Comparison of ENCODE assay signal across 8 cellular contexts in genomic region chr7:143817873-143818272, GRCh38.
A peak's percentile ranks its signal among the peaks of the same experiment; 100 is the strongest.
DNase-seq lines count a peak whose midpoint lies in the region; ATAC-seq, FAIRE-seq and TF ChIP-seq lines count a peak whose summit lies in the region.
"Not testable (repeated sequence)": the region's sequence is repeated elsewhere in the genome, so short reads cannot be mapped to it uniquely, and the experiment has no call there.

No MANE protein-coding gene starts in this region.

- not testable (repeated sequence) for H3K4me3 ChIP-seq in A549, GM12878

- H3K36me3 Mint-ChIP-seq in naive B cell: not testable (repeated sequence)

- not testable (repeated sequence) for H3K4me2 ChIP-seq in A549; GM12878 (ENCODE audit: control insufficient read depth, insufficient read depth)

- H3K79me2 ChIP-seq in GM12878 (ENCODE audit: control insufficient read depth, insufficient read depth, low read length): not testable (repeated sequence)

- in situ Hi-C loops in GM12878 (cut with MboI): not testable (repeated sequence)

- not testable (repeated sequence) for H3K9ac ChIP-seq in GM12878 (ENCODE audit: control insufficient read depth, insufficient read depth, low read length)

- not testable (repeated sequence) for H2AFZ ChIP-seq in GM12878 (ENCODE audit: control insufficient read depth, low read depth, low read length)

- H3K36me3 ChIP-seq in GM12878 (ENCODE audit: control insufficient read depth in 2 of 2, insufficient read depth in 2 of 2, low read length in 1 of 2): not testable (repeated sequence)

- H3K27me3 ChIP-seq in GM12878 (replicated peaks in 1 of 2; ENCODE audit: control insufficient read depth in 2 of 2, insufficient read depth in 2 of 2, low read length in 1 of 2): not testable (repeated sequence)

- not testable (repeated sequence) for TF ChIP-seq CTCF in A549 (IDR thresholded peaks at IDR 0.05); GM12878 (IDR thresholded peaks at IDR 0.05 in 2 of 3, conservative IDR thresholded peaks at IDR 0.05 in 1 of 3; ENCODE audit: control insufficient read depth in 2 of 3, extremely low read depth in 1 of 3, insufficient read depth in 1 of 3, low read depth in 3 of 3, low read length in 3 of 3)

- not testable (repeated sequence) for H3K4me3 Mint-ChIP-seq in naive B cell

- ATAC-seq in A549 (peak; percentile 92 to 96), GM19043 (IDR thresholded peaks at IDR 0.05; ENCODE audit: low read depth, unreplicated experiment) (peak; percentile 67), GM21528 (IDR thresholded peaks at IDR 0.05; ENCODE audit: low FRiP score, unreplicated experiment) (peak; percentile 67), HG02798 (IDR thresholded peaks at IDR 0.05; ENCODE audit: poor library complexity, unreplicated experiment) (peak; percentile 76), HG03097 (IDR thresholded peaks at IDR 0.05; ENCODE audit: low FRiP score, unreplicated experiment) (peak; percentile 65), HG03558 (IDR thresholded peaks at IDR 0.05; ENCODE audit: extremely low read depth, unreplicated experiment) (peak; percentile 46), GM12878 (peak; percentile 93), naive B cell (ENCODE audit: low read depth in 2 of 2) (peak; percentile 42 to 53)

- CTCF ChIA-PET in A549 (lab: Yijun Ruan, JAX); GM12878 (lab: Yijun Ruan, JAX): not testable (repeated sequence)

- TF ChIP-seq RAD21 in A549 (conservative IDR thresholded peaks at IDR 0.05 in 1 of 2, IDR thresholded peaks at IDR 0.05 in 1 of 2); GM12878 (IDR thresholded peaks at IDR 0.05; ENCODE audit: insufficient read depth, low read depth, low read length): not testable (repeated sequence)

- FAIRE-seq in A549 (lab: Jason Lieb, UNC); GM12878 (lab: Jason Lieb, UNC): not testable (repeated sequence)

- not testable (repeated sequence) for TF ChIP-seq EP300 in A549 (IDR thresholded peaks at IDR 0.05); GM12878 (IDR thresholded peaks at IDR 0.05; ENCODE audit: borderline replicate concordance in 1 of 2, control insufficient read depth in 1 of 2, low read depth in 2 of 2, low read length in 2 of 2)

- not testable (repeated sequence) for H3K27ac Mint-ChIP-seq in naive B cell

- not testable (repeated sequence) for H3K27ac ChIP-seq in A549; GM12878 (ENCODE audit: control insufficient read depth, insufficient read depth)

- intact Hi-C loops in GM12878 (cut with micrococcal nuclease; ENCODE audit: unreplicated experiment): not testable (repeated sequence)

- no CpG with 5 or more reads among the region's 7 CpGs for WGBS in A549 (ENCODE audit: missing lambda C conversion rate)
- WGBS in GM12878 (ENCODE audit: insufficient coverage, insufficient replicate concordance, low lambda C conversion rate, missing lambda C conversion rate): no CpG with 5 or more reads among the region's 7 CpGs

- not testable (repeated sequence) for H3K9me3 ChIP-seq in A549; GM12878 (replicated peaks; ENCODE audit: control insufficient read depth, insufficient read depth, low read length)

- POLR2A ChIA-PET in A549 (lab: Yijun Ruan, JAX); GM12878 (lab: Charles Lee): not testable (repeated sequence)

- TSS peak; percentile 65 for BruUV-seq in GM12878 (replicated peaks; lab: Mats Ljungman, UMichigan)

- H3K27me3 Mint-ChIP-seq in naive B cell: not testable (repeated sequence)

- H4K20me1 ChIP-seq in GM12878 (ENCODE audit: control insufficient read depth, insufficient read depth): not testable (repeated sequence)

- not testable (repeated sequence) for H3K4me1 ChIP-seq in A549; GM12878 (ENCODE audit: control insufficient read depth, insufficient read depth, low read length)

- TF ChIP-seq POLR2A in A549 (IDR thresholded peaks at IDR 0.05; ENCODE audit: low read length); GM12878 (IDR thresholded peaks at IDR 0.05; ENCODE audit: low read depth, low read length): not testable (repeated sequence)

- not testable (repeated sequence) for DNase-seq in A549 (ENCODE audit: low read depth in 1 of 2, low spot score in 1 of 2); GM12878 (ENCODE audit: low read depth, low spot score); naive B cell

- SMC1A ChIA-PET in GM12878 (lab: Charles Lee; ENCODE audit: uncharacterized antibody, unreplicated experiment): not testable (repeated sequence)

- H3K4me1 Mint-ChIP-seq in naive B cell: not testable (repeated sequence)

- not testable (repeated sequence) for H3K9me3 Mint-ChIP-seq in naive B cell

- RAD21 ChIA-PET in GM12878 (lab: Charles Lee; ENCODE audit: unreplicated experiment): not testable (repeated sequence)
